In genomic region chr6:3587660-3588059, GRCh38 we compare ENCODE assay signal across 34 cellular contexts.
"Had no signal": no experiment of that assay in that cellular context is flagged by ENCODE, and none has a peak within 500 bp of the region (broad histone marks: within the 10 kb centered on the region; RNA-seq: fewer than 3 reads in every experiment).

No MANE protein-coding gene starts in this region.

- DNase-seq: activated effector memory CD4-positive, alpha-beta T cell treated with anti-CD3 and anti-CD28 coated beads, Interleukin-2, amount 50 U/mL, for 16 hours; activated effector memory CD4-positive, alpha-beta T cell treated with Interleukin-2 at 50 U/mL for 16 hours; activated gamma-delta T cell; activated gamma-delta T cell treated with Interleukin-2 at 50 U/mL for 16 hours; activated naive CD4-positive, alpha-beta T cell; activated naive CD4-positive, alpha-beta T cell treated with anti-CD3 and anti-CD28 coated beads for 36 hours; activated naive CD4-positive, alpha-beta T cell treated with anti-CD3 and anti-CD28 coated beads, Interleukin-2, amount 10 ng/mL, durations not matched to agents 7 days and 5 days; activated naive CD4-positive, alpha-beta T cell treated with anti-CD3 and anti-CD28 coated beads, Interleukin-2, amount 50 U/mL, for 16 hours; activated naive CD4-positive, alpha-beta T cell treated with Interleukin-2 at 50 U/mL for 16 hours; activated naive CD8-positive, alpha-beta T cell treated with anti-CD3 and anti-CD28 coated beads for 36 hours; activated naive CD8-positive, alpha-beta T cell treated with anti-CD3 and anti-CD28 coated beads, Interleukin-2, amount 10 ng/mL, durations not matched to agents 7 days and 5 days; activated naive CD8-positive, alpha-beta T cell treated with anti-CD3 and anti-CD28 coated beads, Interleukin-2, amount 50 U/mL, for 24 hours; activated T-cell treated with anti-CD3 and anti-CD28 coated beads, Interleukin-2, amount 50 U/mL, for 1 hour; activated T-cell treated with anti-CD3 and anti-CD28 coated beads, Interleukin-2, amount 50 U/mL, for 24 hours; activated T-cell treated with anti-CD3 and anti-CD28 coated beads, Interleukin-2, amount 50 U/mL, for 4 hours; activated T-cell treated with anti-CD3 and anti-CD28 coated beads, Interleukin-2, amount 50 U/mL, for 48 hours; activated T-cell treated with anti-CD3 and anti-CD28 coated beads, Interleukin-2, amount 50 U/mL, for 72 hours; adrenal gland; amniotic stem cell; amygdala; anterior cingulate cortex; aorta; body of pancreas; brain microvascular endothelial cell; caudate nucleus; central memory CD4-positive, alpha-beta T cell; cerebellar nuclear complex had no signal

- H3K27ac ChIP-seq: adrenal gland, ascending aorta, body of pancreas, brain microvascular endothelial cell, breast epithelium, cardiac muscle cell had no signal

- H3K9me3 ChIP-seq: adrenal gland, body of pancreas had no signal

- H3K36me3 ChIP-seq: adrenal gland, ascending aorta, brain microvascular endothelial cell, breast epithelium, cardiac muscle cell had no signal

- H3K4me1 ChIP-seq: adrenal gland, ascending aorta, body of pancreas, breast epithelium had no signal

- ATAC-seq: activated naive CD4-positive, alpha-beta T cell treated with anti-CD3 and anti-CD28 coated beads, Interleukin-2, amount 50 U/mL, for 72 hours; activated naive CD8-positive, alpha-beta T cell treated with anti-CD3 and anti-CD28 coated beads, Interleukin-2, amount 50 U/mL, for 24 hours; activated T-cell treated with anti-CD3 and anti-CD28 coated beads, Interleukin-2, amount 50 U/mL, for 4 hours; activated T-cell treated with anti-CD3 and anti-CD28 coated beads, Interleukin-2, amount 50 U/mL, for 72 hours; activated T-helper 17 cell treated with anti-CD3 and anti-CD28 coated beads, Interleukin-2, amount 50 U/mL, for 72 hours; body of pancreas had no signal

- FAIRE-seq: astrocyte, bronchial epithelial cell had no signal

- H3K4me3 ChIP-seq: adrenal gland, ascending aorta, body of pancreas, breast epithelium, cardiac muscle cell had no signal

- H3K27me3 ChIP-seq: adrenal gland, ascending aorta, body of pancreas, brain microvascular endothelial cell, breast epithelium, cardiac muscle cell had no signal
